In the genomic region with DNA sequence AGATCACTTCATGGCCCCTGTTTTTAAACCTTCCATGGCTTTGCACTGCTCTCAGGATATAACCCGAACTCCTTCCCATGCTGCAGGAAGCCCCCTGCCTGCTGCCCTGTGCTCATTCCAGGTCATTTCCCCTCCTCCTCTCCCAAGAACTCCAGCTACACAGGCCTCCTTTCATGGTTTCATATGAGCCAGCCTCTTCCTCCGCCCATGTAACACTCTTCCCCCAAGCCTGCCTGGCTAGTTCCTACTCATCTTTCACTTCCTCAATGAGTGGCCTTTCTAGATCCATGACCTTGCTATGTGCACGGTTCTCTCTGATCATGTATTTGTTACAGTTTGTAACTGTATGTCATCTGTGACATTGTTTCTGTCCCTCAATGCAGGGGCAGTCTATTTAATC, we compare ENCODE assay signal across 1 cellular context.
A peak's percentile ranks its signal among the peaks of the same experiment; 100 is the strongest.
TF ChIP-seq lines count a peak whose summit lies in the region.

No MANE protein-coding gene starts in this region.

TF ChIP-seq in K562, 482 proteins besides CTCF, POLR2A, EP300 and RAD21:
- TF ChIP-seq SPI1 (IDR thresholded peaks at IDR 0.05; ENCODE audit: borderline replicate concordance, low read depth, low read length), result peak; percentile 37; the same call in 1 of the 2 replicates
- no peak for TF ChIP-seq DNMT1 (IDR thresholded peaks at IDR 0.05)
